16 cellular contexts compared by ENCODE assay signal in genomic region chr11:199782-200181, GRCh38. TPM values are rescaled to one million over a fixed set of nuclear protein-coding genes. Genes with fewer than 3 reads are reported as not detected.
DNase-seq lines count a peak whose midpoint lies in the region; ATAC-seq and TF ChIP-seq lines count a peak whose summit lies in the region.
"Had no signal": no experiment of that assay in that cellular context is flagged by ENCODE, and none has a peak within 500 bp of the region (broad histone marks: within the 10 kb centered on the region; RNA-seq: fewer than 3 reads in every experiment).

No MANE protein-coding gene starts in this region.

- H4K8ac ChIP-seq in IMR-90 (ENCODE audit: low read depth in 2 of 2, low read length in 2 of 2): no peak overlapping the region

- H4K20me1 ChIP-seq in IMR-90 (ENCODE audit: insufficient read depth, low read length): peaks cover 39% of the 10 kb centered on the region

- no peak overlapping the region for H4K5ac ChIP-seq in IMR-90 (ENCODE audit: low read depth, low read length)

- no peak overlapping the region for H2BK5ac ChIP-seq in IMR-90 (ENCODE audit: low read depth, low read length, poor library complexity, severe bottlenecking)

- peaks cover 35% of the 10 kb centered on the region for H3K4me1 Mint-ChIP-seq in activated CD4-positive, alpha-beta memory T cell treated with anti-CD3 and anti-CD28 coated beads, Interleukin-2, amount 10 ng/mL, durations not matched to agents 7 days and 5 days
- H3K4me1 Mint-ChIP-seq in activated CD4-positive, alpha-beta memory T cell treated with anti-CD3 and anti-CD28 coated beads for 36 hours (ENCODE audit: low read depth): peaks cover 39% of the 10 kb centered on the region

- CTCF ChIA-PET in activated CD4-positive, alpha-beta memory T cell treated with anti-CD3 and anti-CD28 coated beads, Interleukin-2, amount 10 ng/mL, durations not matched to agents 7 days and 5 days (lab: Charles Lee): no interaction called here
- CTCF ChIA-PET in activated CD4-positive, alpha-beta memory T cell treated with anti-CD3 and anti-CD28 coated beads for 36 hours (lab: Charles Lee): interaction anchor here (1.1 kb wide), 1 partner anchor 164 kb away, joined by 3 read pairs; no protein-coding TSS in a partner anchor
- CTCF ChIA-PET in IMR-90 (lab: Yijun Ruan, JAX) (no interaction called here), GM10248 (lab: Yijun Ruan, JAX) (no interaction called here)

- H2BK20ac ChIP-seq in IMR-90 (ENCODE audit: low read depth, low read length): no peak overlapping the region

- H3K36me3 Mint-ChIP-seq in activated CD4-positive, alpha-beta memory T cell treated with anti-CD3 and anti-CD28 coated beads, Interleukin-2, amount 10 ng/mL, durations not matched to agents 7 days and 5 days (ENCODE audit: low read depth): peaks cover 10% of the 10 kb centered on the region
- peaks cover 7% of the 10 kb centered on the region for H3K36me3 Mint-ChIP-seq in activated CD4-positive, alpha-beta memory T cell treated with anti-CD3 and anti-CD28 coated beads for 36 hours

- no peaks in the 10 kb centered on the region for H3K9me3 ChIP-seq in IMR-90 (ENCODE audit: control insufficient read depth, insufficient read depth, low read length)

- H3K27ac Mint-ChIP-seq in activated CD4-positive, alpha-beta memory T cell treated with anti-CD3 and anti-CD28 coated beads, Interleukin-2, amount 10 ng/mL, durations not matched to agents 7 days and 5 days: no peak overlapping the region
- no peak overlapping the region for H3K27ac Mint-ChIP-seq in activated CD4-positive, alpha-beta memory T cell treated with anti-CD3 and anti-CD28 coated beads for 36 hours
- H3K27ac Mint-ChIP-seq: activated B cell treated with CpG ODN at 0.5 μM for 24 hours; activated T-helper 17 cell treated with anti-CD3 and anti-CD28 coated beads, Interleukin-2, amount 50 U/mL, for 72 hours had no signal

- dilution Hi-C loops in IMR-90 (cut with HindIII; ENCODE audit: low sequenced_read_pairs, unreplicated experiment): no loop called here

- no peak for ATAC-seq in IMR-90 (ENCODE audit: low read depth)
- ATAC-seq: activated T-helper 17 cell treated with anti-CD3 and anti-CD28 coated beads, Interleukin-2, amount 50 U/mL, for 72 hours had no signal

- intact Hi-C loops in activated CD4-positive, alpha-beta memory T cell treated with anti-CD3 and anti-CD28 coated beads for 36 hours (cut with micrococcal nuclease): no loop called here
- intact Hi-C loops in IMR-90 (cut with micrococcal nuclease) (no loop called here), posterior vena cava (cut with DNase I) (loop anchor here in 1 of 2 donors (10.0 kb wide), 1 partner anchor 165 kb away; the partner anchor contains the start of gene B4GALNT4)

- peak overlapping the region; percentile 70 for H2AK9ac ChIP-seq in IMR-90 (replicated peaks; ENCODE audit: low read depth, low read length, poor library complexity)

- H3K27ac ChIP-seq in IMR-90 (ENCODE audit: insufficient read depth, low read length): no peak overlapping the region
- no peak overlapping the region for H3K27ac ChIP-seq in coronary artery

- no peaks in the 10 kb centered on the region for H3K27me3 ChIP-seq in IMR-90 (ENCODE audit: control insufficient read depth, insufficient read depth, low read length)

- TF ChIP-seq RAD21 in IMR-90 (IDR thresholded peaks at IDR 0.05; ENCODE audit: low read length): no peak

- no peak for TF ChIP-seq POLR2A in IMR-90 (IDR thresholded peaks at IDR 0.05; ENCODE audit: low read depth, low read length)

- H3K27me3 Mint-ChIP-seq in activated CD4-positive, alpha-beta memory T cell treated with anti-CD3 and anti-CD28 coated beads, Interleukin-2, amount 10 ng/mL, durations not matched to agents 7 days and 5 days: no peaks in the 10 kb centered on the region
- H3K27me3 Mint-ChIP-seq in activated CD4-positive, alpha-beta memory T cell treated with anti-CD3 and anti-CD28 coated beads for 36 hours: no peaks in the 10 kb centered on the region
- H3K27me3 Mint-ChIP-seq: activated B cell treated with CpG ODN at 0.5 μM for 24 hours; activated T-helper 17 cell treated with anti-CD3 and anti-CD28 coated beads, Interleukin-2, amount 50 U/mL, for 72 hours had no signal

- no peak overlapping the region for H3K4me3 Mint-ChIP-seq in activated CD4-positive, alpha-beta memory T cell treated with anti-CD3 and anti-CD28 coated beads, Interleukin-2, amount 10 ng/mL, durations not matched to agents 7 days and 5 days
- no peak overlapping the region for H3K4me3 Mint-ChIP-seq in activated CD4-positive, alpha-beta memory T cell treated with anti-CD3 and anti-CD28 coated beads for 36 hours
- H3K4me3 Mint-ChIP-seq: activated B cell treated with CpG ODN at 0.5 μM for 24 hours; activated T-helper 17 cell treated with anti-CD3 and anti-CD28 coated beads, Interleukin-2, amount 50 U/mL, for 72 hours had no signal

- H3K4me3 ChIP-seq in IMR-90 (ENCODE audit: insufficient read depth, low read depth, low read length): no peak overlapping the region
- no peak overlapping the region for H3K4me3 ChIP-seq in coronary artery

- no peak overlapping the region for H3K18ac ChIP-seq in IMR-90 (ENCODE audit: low read depth, low read length)

- no peaks in the 10 kb centered on the region for H3K9me3 Mint-ChIP-seq in activated CD4-positive, alpha-beta memory T cell treated with anti-CD3 and anti-CD28 coated beads, Interleukin-2, amount 10 ng/mL, durations not matched to agents 7 days and 5 days
- H3K9me3 Mint-ChIP-seq in activated CD4-positive, alpha-beta memory T cell treated with anti-CD3 and anti-CD28 coated beads for 36 hours: no peaks in the 10 kb centered on the region
- H3K9me3 Mint-ChIP-seq: activated B cell treated with CpG ODN at 0.5 μM for 24 hours; activated T-helper 17 cell treated with anti-CD3 and anti-CD28 coated beads, Interleukin-2, amount 50 U/mL, for 72 hours had no signal

- TF ChIP-seq CTCF in IMR-90 (conservative IDR thresholded peaks at IDR 0.05; ENCODE audit: low read depth, low read length) (no peak), coronary artery (IDR thresholded peaks at IDR 0.05) (no peak), GM10248 (IDR thresholded peaks at IDR 0.05; ENCODE audit: control extremely low read depth, extremely low read depth, low read depth, missing control alignments) (no peak)

- no peak overlapping the region for H3K9ac ChIP-seq in IMR-90 (ENCODE audit: low read depth, low read length)

- no peak overlapping the region for H3K56ac ChIP-seq in IMR-90 (ENCODE audit: extremely low read depth, insufficient read depth, low read length)

- peaks cover 35% of the 10 kb centered on the region for H3K36me3 ChIP-seq in IMR-90 (ENCODE audit: control insufficient read depth, insufficient read depth, low read length)

- no peak overlapping the region for H2BK120ac ChIP-seq in IMR-90 (ENCODE audit: low read depth, low read length)

- peaks cover 18 to 45% of the 10 kb centered on the region in 2 experiments; a peak in 3 of 4 replicates for H3K79me1 ChIP-seq in IMR-90 (ENCODE audit: low read depth in 1 of 2, low read length in 2 of 2)

- no peak overlapping the region for H3K14ac ChIP-seq in IMR-90 (replicated peaks; ENCODE audit: low read depth, low read length)

- H3K9me1 ChIP-seq in IMR-90 (ENCODE audit: insufficient read depth, low read length): peaks cover 25% of the 10 kb centered on the region

- POLR2A ChIA-PET in activated CD4-positive, alpha-beta memory T cell treated with anti-CD3 and anti-CD28 coated beads, Interleukin-2, amount 10 ng/mL, durations not matched to agents 7 days and 5 days (lab: Charles Lee): no interaction called here
- POLR2A ChIA-PET in activated CD4-positive, alpha-beta memory T cell treated with anti-CD3 and anti-CD28 coated beads for 36 hours (lab: Charles Lee): no interaction called here
- POLR2A ChIA-PET in IMR-90 (lab: Charles Lee; ENCODE audit: unreplicated experiment) (no interaction called here), GM10248 (lab: Yijun Ruan, JAX) (interaction anchor here (1.4 kb wide), 1 partner anchor 16 kb away, joined by 3 read pairs; no protein-coding TSS in a partner anchor)

- DNase-seq in activated CD4-positive, alpha-beta memory T cell treated with anti-CD3 and anti-CD28 coated beads, Interleukin-2, amount 10 ng/mL, durations not matched to agents 7 days and 5 days: peak; percentile 16
- DNase-seq in activated CD4-positive, alpha-beta memory T cell treated with anti-CD3 and anti-CD28 coated beads for 36 hours: no peak
- no peak for DNase-seq in IMR-90
- DNase-seq in coronary artery (ENCODE audit: low spot score): peak; percentile 65
- peak; percentile 64 for DNase-seq in posterior vena cava (ENCODE audit: low spot score)
- no peak for DNase-seq in OCI-M2 (lab: John Stamatoyannopoulos, UW; ENCODE audit: unreplicated experiment)
- no peak for DNase-seq in GM10248 (ENCODE audit: extremely low spot score)
- no peak for DNase-seq in NCI-H2171 treated with DMSO at 0.1 percent for 48 hours (lab: John Stamatoyannopoulos, UW)
- DNase-seq: activated B cell treated with CpG ODN at 0.5 μM for 24 hours, Calu3, midbrain, NCI-H1092, nucleus accumbens, small intestine had no signal

- H2BK15ac ChIP-seq in IMR-90 (ENCODE audit: low read depth, low read length): no peak overlapping the region

- H3K4ac ChIP-seq in IMR-90 (ENCODE audit: low read depth, low read length): no peak overlapping the region

- H2AK5ac ChIP-seq in IMR-90 (ENCODE audit: low read depth, low read length): no peak overlapping the region

- WGBS in IMR-90 (ENCODE audit: extremely low coverage in 2 of 2, insufficient read length in 1 of 2), 2 experiments: no CpG with 5 or more reads among the region's 8 CpGs

- no peak overlapping the region for H3K4me2 ChIP-seq in IMR-90 (ENCODE audit: low read depth, low read length)

- H4K91ac ChIP-seq in IMR-90 (ENCODE audit: insufficient read depth, low read depth, low read length): no peak overlapping the region

- no peaks in the 10 kb centered on the region for H3K4me1 ChIP-seq in IMR-90 (ENCODE audit: control insufficient read depth, insufficient read depth, low read length)

- in situ Hi-C loops in IMR-90 (cut with MboI; ENCODE audit: low sequenced_read_pairs): no loop called here

- H3K23ac ChIP-seq in IMR-90 (ENCODE audit: low read depth, low read length): no peak overlapping the region

- no TSS peak for BruUV-seq in IMR-90 (replicated peaks; lab: Mats Ljungman, UMichigan)

- H2AFZ ChIP-seq in IMR-90 (replicated peaks; ENCODE audit: low read length, poor library complexity): no peak overlapping the region

RNA-seq across cellular contexts. Expression of gene SCGB1C1, which starts 6.9 kb away (rescaled TPM):
- not detected for total RNA-seq in activated CD4-positive, alpha-beta memory T cell treated with anti-CD3 and anti-CD28 coated beads, Interleukin-2, amount 10 ng/mL, durations not matched to agents 7 days and 5 days
- not detected for total RNA-seq in activated CD4-positive, alpha-beta memory T cell treated with anti-CD3 and anti-CD28 coated beads for 36 hours
- total RNA-seq in IMR-90 (2012; rRNA removed) (not detected in 2 replicates), posterior vena cava (not detected)
- not detected in 2 replicates for polyA plus RNA-seq in IMR-90 (2012; rRNA removed)
- not detected in 2 replicates for polyA plus RNA-seq in IMR-90 (2012; cell fraction: cytosol; rRNA removed)
- not detected in 2 replicates for polyA plus RNA-seq in IMR-90 (2012; cell fraction: nucleus; rRNA removed; ENCODE audit: low replicate concordance)
- total RNA-seq: activated B cell treated with CpG ODN at 0.5 μM for 24 hours; activated T-helper 17 cell treated with anti-CD3 and anti-CD28 coated beads, Interleukin-2, amount 50 U/mL, for 72 hours; Calu3; frontal cortex had no signal
- polyA plus RNA-seq: small intestine had no signal

RNA-seq across cellular contexts. Expression of gene BET1L, which starts 7.4 kb away (rescaled TPM):
- 10 to 100 TPM; 39.3 to 44.5 TPM for total RNA-seq in activated CD4-positive, alpha-beta memory T cell treated with anti-CD3 and anti-CD28 coated beads, Interleukin-2, amount 10 ng/mL, durations not matched to agents 7 days and 5 days
- 10 to 100 TPM; 51.0 to 53.2 TPM for total RNA-seq in activated CD4-positive, alpha-beta memory T cell treated with anti-CD3 and anti-CD28 coated beads for 36 hours
- total RNA-seq in IMR-90 (2012; rRNA removed) (10.0 and 10.8 TPM in 2 replicates), posterior vena cava (10 to 100 TPM; 37.5 to 39.1 TPM)
- 82.8 and 90.7 TPM in 2 replicates for polyA plus RNA-seq in IMR-90 (2012; rRNA removed)
- polyA plus RNA-seq in IMR-90 (2012; cell fraction: cytosol; rRNA removed): 51.9 and 97.3 TPM in 2 replicates
- 132 and 169 TPM in 2 replicates for polyA plus RNA-seq in IMR-90 (2012; cell fraction: nucleus; rRNA removed; ENCODE audit: low replicate concordance)

RNA-seq across cellular contexts. Expression of gene RIC8A, which starts 7.7 kb away (rescaled TPM):
- total RNA-seq in activated CD4-positive, alpha-beta memory T cell treated with anti-CD3 and anti-CD28 coated beads, Interleukin-2, amount 10 ng/mL, durations not matched to agents 7 days and 5 days: 100 to 1,000 TPM in 1 of 2 experiments, 10 to 100 TPM in 1; 98.7 to 103 TPM
- 100 to 1,000 TPM; 100 to 104 TPM for total RNA-seq in activated CD4-positive, alpha-beta memory T cell treated with anti-CD3 and anti-CD28 coated beads for 36 hours
- total RNA-seq in IMR-90 (2012; rRNA removed): 114 and 129 TPM in 2 replicates
- 188 and 193 TPM in 2 replicates for polyA plus RNA-seq in IMR-90 (2012; rRNA removed)
- polyA plus RNA-seq in IMR-90 (2012; cell fraction: cytosol; rRNA removed): 137 and 142 TPM in 2 replicates
- 324 and 546 TPM in 2 replicates for polyA plus RNA-seq in IMR-90 (2012; cell fraction: nucleus; rRNA removed; ENCODE audit: low replicate concordance)
- 10 to 100 TPM; 73.8 to 87.5 TPM for total RNA-seq in posterior vena cava

RNA-seq across cellular contexts. Expression of gene SIRT3, which starts 36.4 kb away (rescaled TPM):
- total RNA-seq in activated CD4-positive, alpha-beta memory T cell treated with anti-CD3 and anti-CD28 coated beads, Interleukin-2, amount 10 ng/mL, durations not matched to agents 7 days and 5 days: 10 to 100 TPM; 11.6 to 16.3 TPM
- total RNA-seq in activated CD4-positive, alpha-beta memory T cell treated with anti-CD3 and anti-CD28 coated beads for 36 hours: 10 to 100 TPM; 16.1 to 17.6 TPM
- 4.4 and 5.4 TPM in 2 replicates for total RNA-seq in IMR-90 (2012; rRNA removed)
- 14.9 and 18.6 TPM in 2 replicates for polyA plus RNA-seq in IMR-90 (2012; rRNA removed)
- polyA plus RNA-seq in IMR-90 (2012; cell fraction: cytosol; rRNA removed): 14.3 and 15.8 TPM in 2 replicates
- polyA plus RNA-seq in IMR-90 (2012; cell fraction: nucleus; rRNA removed; ENCODE audit: low replicate concordance): 73.8 and 141 TPM in 2 replicates
- 10 to 100 TPM in 1 of 2 donors, 1 to 10 TPM in 1; 9.1 to 13.3 TPM for total RNA-seq in posterior vena cava

RNA-seq across cellular contexts. Expression of gene PSMD13, which starts 37.0 kb away (rescaled TPM):
- 100 to 1,000 TPM; 156 to 160 TPM for total RNA-seq in activated CD4-positive, alpha-beta memory T cell treated with anti-CD3 and anti-CD28 coated beads, Interleukin-2, amount 10 ng/mL, durations not matched to agents 7 days and 5 days
- 100 to 1,000 TPM; 210 to 214 TPM for total RNA-seq in activated CD4-positive, alpha-beta memory T cell treated with anti-CD3 and anti-CD28 coated beads for 36 hours
- total RNA-seq in IMR-90 (2012; rRNA removed) (217 and 232 TPM in 2 replicates), posterior vena cava (10 to 100 TPM; 83.2 to 89.6 TPM)
- polyA plus RNA-seq in IMR-90 (2012; rRNA removed): 177 and 185 TPM in 2 replicates
- polyA plus RNA-seq in IMR-90 (2012; cell fraction: cytosol; rRNA removed): 137 and 178 TPM in 2 replicates
- 136 and 175 TPM in 2 replicates for polyA plus RNA-seq in IMR-90 (2012; cell fraction: nucleus; rRNA removed; ENCODE audit: low replicate concordance)

Comparison
In these comparisons a context has a peak if more than half of its experiments do, and no peak if none do; other contexts are left out.
1. DNase-seq: peak in activated CD4-positive, alpha-beta memory T cell treated with anti-CD3 and anti-CD28 coated beads, Interleukin-2, amount 10 ng/mL, durations not matched to agents 7 days and 5 days (single experiment), coronary artery (single experiment) and posterior vena cava (single experiment); none in activated CD4-positive, alpha-beta memory T cell treated with anti-CD3 and anti-CD28 coated beads for 36 hours (single experiment), IMR-90 (single experiment), OCI-M2 (single experiment), GM10248 (single experiment) and NCI-H2171 treated with DMSO at 0.1 percent for 48 hours (single experiment).